ENCODE assay signal across 9 cellular contexts in genomic region chr19:46296722-46297431, GRCh38. TPM values are rescaled to one million over a fixed set of nuclear protein-coding genes. Genes with fewer than 3 reads are reported as not detected.
DNase-seq lines count a peak whose midpoint lies in the region; ATAC-seq and TF ChIP-seq lines count a peak whose summit lies in the region.
"Had no signal": no experiment of that assay in that cellular context is flagged by ENCODE, and none has a peak within 500 bp of the region (broad histone marks: within the 10 kb centered on the region; RNA-seq: fewer than 3 reads in every experiment).

Gene HIF3A, plus strand, starts transcription at chr19:46297042. Its CDS starts 35 bp downstream, at chr19:46297077.

- 6 to 23% (median 9%) methylated on average over 11 to 44 of the region's 44 CpGs for WGBS in adrenal gland, 4 donors

- peak; percentile 93 for DNase-seq in ELF-1 (ENCODE audit: low read depth, low spot score)
- peak; percentile 41 to 78 (median 55) for DNase-seq in adrenal gland
- peak; percentile 41 to 43 for DNase-seq in hippocampal formation (lab: John Stamatoyannopoulos, UW)
- peak; percentile 82 for DNase-seq in progenitor cell of endocrine pancreas (ENCODE audit: low spot score, unreplicated experiment)
- DNase-seq in natural killer cell treated with Interleukin-12 subunit alpha and Interleukin-12 subunit beta and Interleukin-15 and Interleukin-18, amount 100 ng/mL, for 72 hours (ENCODE audit: low spot score): no peak
- DNase-seq in NCI-H524 treated with DMSO at 0.1 percent for 48 hours (lab: John Stamatoyannopoulos, UW): no peak
- DNase-seq in T-helper 2 cell treated with Interferon-gamma antibody and Interleukin-4, amounts not matched to agents 5 μg/mL and 100 μg/mL, for 36 hours (ENCODE audit: low spot score): no peak
- no peak for DNase-seq in RKO (ENCODE audit: low spot score)

- no peak for ATAC-seq in natural killer cell treated with Interleukin-12 subunit alpha and Interleukin-12 subunit beta and Interleukin-15 and Interleukin-18, amount 100 ng/mL, for 72 hours

- peak within 1 kb of the TSS in 1 of 5 donors; percentile 93 for H3K27ac ChIP-seq in adrenal gland

- peaks cover 34 to 50% of the 10 kb centered on the region in 2 donors for H3K4me1 ChIP-seq in adrenal gland (replicated peaks in 1 of 2)

- no peaks in the 10 kb centered on the region for H3K9me3 Mint-ChIP-seq in progenitor cell of endocrine pancreas (ENCODE audit: low read depth)
- H3K9me3 Mint-ChIP-seq in natural killer cell treated with Interleukin-12 subunit alpha and Interleukin-12 subunit beta and Interleukin-15 and Interleukin-18, amount 100 ng/mL, for 72 hours: no peaks in the 10 kb centered on the region
- no peaks in the 10 kb centered on the region for H3K9me3 Mint-ChIP-seq in T-helper 2 cell treated with Interferon-gamma antibody and Interleukin-4, amounts not matched to agents 5 μg/mL and 100 μg/mL, for 36 hours
- H3K9me3 Mint-ChIP-seq: dendritic cell treated with granulocyte-macrophage colony-stimulating factor and Interleukin-4, amounts not matched to agents 40 ng/mL and 50 ng/mL, for 4 days had no signal

- no peak for TF ChIP-seq POLR2A in adrenal gland (IDR thresholded peaks at IDR 0.05)

- H3K36me3 ChIP-seq in adrenal gland (replicated peaks in 1 of 2): no peaks in the 10 kb centered on the region

- no peaks in the 10 kb centered on the region for H3K9me3 ChIP-seq in adrenal gland (replicated peaks in 1 of 3)

- H3K36me3 Mint-ChIP-seq in progenitor cell of endocrine pancreas (ENCODE audit: insufficient read depth): no peaks in the 10 kb centered on the region
- H3K36me3 Mint-ChIP-seq in natural killer cell treated with Interleukin-12 subunit alpha and Interleukin-12 subunit beta and Interleukin-15 and Interleukin-18, amount 100 ng/mL, for 72 hours: no peaks in the 10 kb centered on the region
- no peaks in the 10 kb centered on the region for H3K36me3 Mint-ChIP-seq in T-helper 2 cell treated with Interferon-gamma antibody and Interleukin-4, amounts not matched to agents 5 μg/mL and 100 μg/mL, for 36 hours (ENCODE audit: low read depth)

- H3K27me3 ChIP-seq in adrenal gland: no peaks in the 10 kb centered on the region

- H3K4me1 Mint-ChIP-seq in progenitor cell of endocrine pancreas (ENCODE audit: low read depth): peaks cover 11% of the 10 kb centered on the region
- H3K4me1 Mint-ChIP-seq in natural killer cell treated with Interleukin-12 subunit alpha and Interleukin-12 subunit beta and Interleukin-15 and Interleukin-18, amount 100 ng/mL, for 72 hours (ENCODE audit: low read depth in 2 of 2): no peaks in the 10 kb centered on the region
- H3K4me1 Mint-ChIP-seq in T-helper 2 cell treated with Interferon-gamma antibody and Interleukin-4, amounts not matched to agents 5 μg/mL and 100 μg/mL, for 36 hours (ENCODE audit: low read depth): no peaks in the 10 kb centered on the region

- intact Hi-C loops in adrenal gland (cut with DNase I): no loop called here

- peak within 1 kb of the TSS in 1 of 4 donors; percentile 57 for H3K4me3 ChIP-seq in adrenal gland

- TF ChIP-seq CTCF in adrenal gland (IDR thresholded peaks at IDR 0.05): no peak
- no peak for TF ChIP-seq CTCF in progenitor cell of endocrine pancreas (IDR thresholded peaks at IDR 0.05; ENCODE audit: unreplicated experiment)

- H3K4me3 Mint-ChIP-seq in progenitor cell of endocrine pancreas (ENCODE audit: low read depth): peak within 1 kb of the TSS; percentile 81
- no peak within 1 kb of the TSS for H3K4me3 Mint-ChIP-seq in natural killer cell treated with Interleukin-12 subunit alpha and Interleukin-12 subunit beta and Interleukin-15 and Interleukin-18, amount 100 ng/mL, for 72 hours
- no peak within 1 kb of the TSS for H3K4me3 Mint-ChIP-seq in T-helper 2 cell treated with Interferon-gamma antibody and Interleukin-4, amounts not matched to agents 5 μg/mL and 100 μg/mL, for 36 hours
- H3K4me3 Mint-ChIP-seq: dendritic cell treated with granulocyte-macrophage colony-stimulating factor and Interleukin-4, amounts not matched to agents 40 ng/mL and 50 ng/mL, for 4 days had no signal

- H3K27me3 Mint-ChIP-seq in progenitor cell of endocrine pancreas: peaks cover 11% of the 10 kb centered on the region
- H3K27me3 Mint-ChIP-seq in natural killer cell treated with Interleukin-12 subunit alpha and Interleukin-12 subunit beta and Interleukin-15 and Interleukin-18, amount 100 ng/mL, for 72 hours: peaks cover 19 to 26% of the 10 kb centered on the region in 2 donors
- peaks cover 29% of the 10 kb centered on the region for H3K27me3 Mint-ChIP-seq in T-helper 2 cell treated with Interferon-gamma antibody and Interleukin-4, amounts not matched to agents 5 μg/mL and 100 μg/mL, for 36 hours (ENCODE audit: low read depth)

- H3K27ac Mint-ChIP-seq in progenitor cell of endocrine pancreas: no peak within 1 kb of the TSS
- no peak within 1 kb of the TSS for H3K27ac Mint-ChIP-seq in natural killer cell treated with Interleukin-12 subunit alpha and Interleukin-12 subunit beta and Interleukin-15 and Interleukin-18, amount 100 ng/mL, for 72 hours
- no peak within 1 kb of the TSS for H3K27ac Mint-ChIP-seq in T-helper 2 cell treated with Interferon-gamma antibody and Interleukin-4, amounts not matched to agents 5 μg/mL and 100 μg/mL, for 36 hours
- H3K27ac Mint-ChIP-seq: dendritic cell treated with granulocyte-macrophage colony-stimulating factor and Interleukin-4, amounts not matched to agents 40 ng/mL and 50 ng/mL, for 4 days had no signal

RNA-seq across cellular contexts. Expression of gene HIF3A, which starts in this region (rescaled TPM):
- 10 to 100 TPM in 7 of 8 donors, 1 to 10 TPM in 1; 4.4 to 67.0 (median 24.0) TPM for total RNA-seq in adrenal gland
- 10 to 100 TPM in 2 of 3 donors, 1 to 10 TPM in 1; 2.7 to 69.0 (median 17.2) TPM for polyA plus RNA-seq in adrenal gland
- 31.1 and 37.6 TPM in 2 replicates for total RNA-seq in progenitor cell of endocrine pancreas
- total RNA-seq in natural killer cell treated with Interleukin-12 subunit alpha and Interleukin-12 subunit beta and Interleukin-15 and Interleukin-18, amount 100 ng/mL, for 72 hours: not detected

Comparison
In these comparisons a context has a peak if more than half of its experiments do, and no peak if none do; other contexts are left out.
1. RNA of gene HIF3A (total RNA-seq): 31.1 to 37.6 TPM in progenitor cell of endocrine pancreas and 4.4 to 67.0 TPM in adrenal gland; not detected in natural killer cell treated with Interleukin-12 subunit alpha and Interleukin-12 subunit beta and Interleukin-15 and Interleukin-18, amount 100 ng/mL, for 72 hours; every median in the first group is over 4 times any median in the second.
2. DNase-seq: peak in ELF-1 (single experiment), adrenal gland (7 of 7), hippocampal formation (2 of 2) and progenitor cell of endocrine pancreas (single experiment); none in natural killer cell treated with Interleukin-12 subunit alpha and Interleukin-12 subunit beta and Interleukin-15 and Interleukin-18, amount 100 ng/mL, for 72 hours (single experiment), NCI-H524 treated with DMSO at 0.1 percent for 48 hours (single experiment), T-helper 2 cell treated with Interferon-gamma antibody and Interleukin-4, amounts not matched to agents 5 μg/mL and 100 μg/mL, for 36 hours (single experiment) and RKO (single experiment).